11 cellular contexts compared by ENCODE assay signal in genomic region chr9:83701769-83702168, GRCh38. TPM values are rescaled to one million over a fixed set of nuclear protein-coding genes. Genes with fewer than 3 reads are reported as not detected.
DNase-seq lines count a peak whose midpoint lies in the region; ATAC-seq and TF ChIP-seq lines count a peak whose summit lies in the region.
"Had no signal": no experiment of that assay in that cellular context is flagged by ENCODE, and none has a peak within 500 bp of the region (broad histone marks: within the 10 kb centered on the region; RNA-seq: fewer than 3 reads in every experiment).

No MANE protein-coding gene starts in this region.

- H2AFZ ChIP-seq in mesenchymal stem cell (ENCODE audit: low read depth, low read length): no peak overlapping the region

- H2BK15ac ChIP-seq in mesenchymal stem cell (ENCODE audit: low read depth, poor library complexity, severe bottlenecking): no peak overlapping the region

- no peak overlapping the region for H3K18ac ChIP-seq in mesenchymal stem cell (ENCODE audit: low read depth in 1 of 2, low read length in 2 of 2)

- no peak overlapping the region for H2BK12ac ChIP-seq in mesenchymal stem cell (ENCODE audit: low read length in 2 of 2)

- H3K27ac ChIP-seq in body of pancreas (no peak overlapping the region), mesenchymal stem cell (ENCODE audit: low read length, poor library complexity, severe bottlenecking) (peak overlapping the region; percentile 61)

- peak overlapping the region; percentile 75 for H2AK5ac ChIP-seq in mesenchymal stem cell (ENCODE audit: low read length, severe bottlenecking)

- H4K8ac ChIP-seq in mesenchymal stem cell (ENCODE audit: low read length): no peak overlapping the region

- H3K4ac ChIP-seq in mesenchymal stem cell (ENCODE audit: low read depth in 1 of 2, low read length in 2 of 2): no peak overlapping the region

- peak; percentile 87 for DNase-seq in BJ (ENCODE audit: low read depth)
- DNase-seq in HFF-Myc (ENCODE audit: extremely low read depth, low read depth): peak; percentile 48
- DNase-seq in body of pancreas: no peak
- DNase-seq in mesenchymal stem cell: peak; percentile 22
- no peak for DNase-seq in T-helper 9 cell
- DNase-seq in NCI-H1417 (lab: John Stamatoyannopoulos, UW): no peak
- no peak for DNase-seq in ecto neural progenitor cell (ENCODE audit: low spot score)
- DNase-seq: amniotic stem cell, kidney, NCI-H1092 had no signal

- no peak overlapping the region for H2BK120ac ChIP-seq in mesenchymal stem cell (ENCODE audit: low read depth, low read length)

- H3K27me3 ChIP-seq in BJ (ENCODE audit: control insufficient read depth, insufficient read depth, low read length): no peaks in the 10 kb centered on the region
- H3K27me3 ChIP-seq in body of pancreas: no peaks in the 10 kb centered on the region
- H3K27me3 ChIP-seq in mesenchymal stem cell (ENCODE audit: control insufficient read depth in 1 of 2, insufficient read depth in 1 of 2, low read length in 2 of 2): no peaks in the 10 kb centered on the region

- TF ChIP-seq CTCF in BJ (IDR thresholded peaks at IDR 0.05; ENCODE audit: insufficient read depth, low read depth, low read length): no peak
- TF ChIP-seq CTCF in HFF-Myc (IDR thresholded peaks at IDR 0.05; ENCODE audit: low read depth, low read length, missing control alignments): no peak
- no peak for TF ChIP-seq CTCF in body of pancreas (IDR thresholded peaks at IDR 0.05)

- intact Hi-C loops in body of pancreas (cut with DNase I): no loop called here

- H3K4me2 ChIP-seq in mesenchymal stem cell (ENCODE audit: low read length, poor library complexity, severe bottlenecking): peak overlapping the region; percentile 33

- 48 to 51% methylated on average over 6 of the region's 6 CpGs for WGBS in body of pancreas, 2 donors
- WGBS in mesenchymal stem cell: 84% methylated on average over 4 of the region's 6 CpGs

- H3K4me1 ChIP-seq in body of pancreas (peaks cover 57% of the 10 kb centered on the region), mesenchymal stem cell (ENCODE audit: control insufficient read depth, insufficient read depth, low read depth, low read length) (peaks cover 5% of the 10 kb centered on the region)

- TF ChIP-seq POLR2A in body of pancreas (IDR thresholded peaks at IDR 0.05): no peak

- POLR2A ChIA-PET in BJ (lab: Charles Lee): no interaction called here

- H3K9me3 ChIP-seq in body of pancreas (no peaks in the 10 kb centered on the region), mesenchymal stem cell (ENCODE audit: control insufficient read depth, low read length) (no peaks in the 10 kb centered on the region)

- H3K9ac ChIP-seq in mesenchymal stem cell (ENCODE audit: low read length): peak overlapping the region; percentile 52

- H4K91ac ChIP-seq in mesenchymal stem cell (ENCODE audit: low read length): no peak overlapping the region

- 0 out of 2 replicates have a peak overlapping the region, but pooled peaks have one; percentile 19 for H3K4me3 ChIP-seq in BJ (ENCODE audit: low read depth, low read length)
- no peak overlapping the region for H3K4me3 ChIP-seq in HFF-Myc (replicated peaks; ENCODE audit: low read depth, low read length)
- no peak overlapping the region for H3K4me3 ChIP-seq in body of pancreas
- peak overlapping the region in 1 of 2 experiments; percentile 25 for H3K4me3 ChIP-seq in mesenchymal stem cell (ENCODE audit: insufficient read depth in 1 of 2, low read depth in 1 of 2, low read length in 2 of 2)

- no peak overlapping the region for H3K14ac ChIP-seq in mesenchymal stem cell (ENCODE audit: low read length in 2 of 2)

- CTCF ChIA-PET in BJ (lab: Yijun Ruan, JAX): no interaction called here

- H3K36me3 ChIP-seq in BJ (ENCODE audit: control insufficient read depth, insufficient read depth, low read length) (no peaks in the 10 kb centered on the region), body of pancreas (replicated peaks in 1 of 2; ENCODE audit: insufficient read depth in 1 of 2, low read depth in 2 of 2) (no peaks in the 10 kb centered on the region), mesenchymal stem cell (ENCODE audit: control insufficient read depth in 1 of 2, insufficient read depth in 2 of 2, low read depth in 1 of 2, low read length in 2 of 2) (no peaks in the 10 kb centered on the region)

- H3K23ac ChIP-seq in mesenchymal stem cell (ENCODE audit: low read length in 2 of 2): no peak overlapping the region

- peak; percentile 30 for ATAC-seq in body of pancreas
- ATAC-seq in HG03457 (IDR thresholded peaks at IDR 0.05; ENCODE audit: unreplicated experiment): no peak

- no peak overlapping the region for H2BK5ac ChIP-seq in mesenchymal stem cell (ENCODE audit: low read depth, low read length, poor library complexity, severe bottlenecking)

- H3K79me1 ChIP-seq in mesenchymal stem cell (replicated peaks; ENCODE audit: low read length, poor library complexity, severe bottlenecking): no peaks in the 10 kb centered on the region

RNA-seq across cellular contexts. Expression of gene UBQLN1, which starts 6.0 kb away (rescaled TPM):
- polyA plus RNA-seq in BJ (2011; rRNA removed): 135 and 154 TPM in 2 replicates
- 115 and 164 TPM in 2 replicates for polyA minus RNA-seq in BJ (2011; rRNA and poly(A)+ RNA removed)
- 10 to 100 TPM; 45.8 to 49.5 TPM for total RNA-seq in body of pancreas
- polyA plus RNA-seq in mesenchymal stem cell (2013, experiment 1 of 2): 62.4 TPM
- polyA plus RNA-seq in mesenchymal stem cell (2013, experiment 2 of 2): 64.0 TPM

Comparison
In these comparisons a context has a peak if more than half of its experiments do, and no peak if none do; other contexts are left out.
1. DNase-seq: peak in BJ (single experiment), HFF-Myc (single experiment) and mesenchymal stem cell (single experiment); none in body of pancreas (0 of 4), T-helper 9 cell (single experiment), NCI-H1417 (0 of 3) and ecto neural progenitor cell (single experiment).